ENCODE assay signal across 18 cellular contexts in the genomic region with DNA sequence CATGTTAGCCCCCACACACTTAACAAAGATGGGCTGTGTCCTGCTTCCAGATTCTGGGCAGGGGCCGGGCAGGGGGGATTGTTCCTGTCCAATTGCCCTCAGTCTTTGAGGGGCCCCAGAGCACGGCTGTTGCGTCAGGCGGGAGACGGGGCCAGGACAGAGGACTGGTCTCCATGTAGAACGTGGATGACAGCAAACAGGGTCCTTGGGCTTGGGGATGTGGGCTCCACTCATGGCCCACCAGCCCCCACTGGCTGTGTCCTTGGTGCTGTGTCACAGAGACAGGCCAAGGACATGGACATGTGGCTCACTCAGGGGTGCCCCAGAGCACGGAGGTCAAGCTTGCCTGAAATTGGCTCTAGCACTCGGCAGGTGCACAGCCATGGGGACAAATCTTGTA. TPM values are rescaled to one million over a fixed set of nuclear protein-coding genes. Genes with fewer than 3 reads are reported as not detected.
DNase-seq lines count a peak whose midpoint lies in the region; ATAC-seq lines count a peak whose summit lies in the region.
"Had no signal": no experiment of that assay in that cellular context is flagged by ENCODE, and none has a peak within 500 bp of the region (broad histone marks: within the 10 kb centered on the region; RNA-seq: fewer than 3 reads in every experiment).

No MANE protein-coding gene starts in this region.

- no peaks in the 10 kb centered on the region for H3K27me3 ChIP-seq in layer of hippocampus (ENCODE audit: control insufficient read depth, insufficient read depth, low read length)
- H3K27me3 ChIP-seq: MG63 had no signal

- peaks cover 100% of the 10 kb centered on the region for H3K36me3 ChIP-seq in SK-N-MC (ENCODE audit: insufficient read depth, low read length)
- H3K36me3 ChIP-seq: MG63 had no signal

- intact Hi-C loops in Right ventricle myocardium superior (cut with DNase I): no loop called here

- 0 out of 2 replicates have a peak overlapping the region, but pooled peaks have one; percentile 19 for H3K27ac ChIP-seq in SK-N-MC
- H3K27ac ChIP-seq in layer of hippocampus (ENCODE audit: low read depth, low read length): peak overlapping the region; percentile 8

- ATAC-seq in Right ventricle myocardium superior (ENCODE audit: poor library complexity) (peak; percentile 50), HG02571 (IDR thresholded peaks at IDR 0.05; ENCODE audit: unreplicated experiment) (no peak)
- ATAC-seq: GM23338, SK-N-SH treated with all-trans-retinoic acid at 6 μM for 48 hours had no signal

- DNase-seq in SK-N-MC (ENCODE audit: low read depth, low spot score) (no peak), Right ventricle myocardium superior (no peak), ureter (ENCODE audit: low spot score) (no peak), HUDEP-2 (lab: John Stamatoyannopoulos, UW; ENCODE audit: unreplicated experiment in 76 of 76) (no peak)
- DNase-seq in activated CD4-positive, alpha-beta T cell treated with anti-CD3 and anti-CD28 coated beads, Interleukin-2, amount 50 U/mL, for 48 hours: no peak
- DNase-seq: Calu3; CD4-positive, CD25-positive, alpha-beta regulatory T cell; Karpas-422; MG63; NCI-H1092; NCI-H2107; NCI-H2227 treated with DMSO at 0.1 percent for 48 hours; NCI-H524; SHP77 had no signal

- no peaks in the 10 kb centered on the region for H3K9me3 ChIP-seq in SK-N-MC (ENCODE audit: low read depth, low read length)
- H3K9me3 ChIP-seq: MG63 had no signal

- no peak overlapping the region for H3K4me3 ChIP-seq in SK-N-MC
- H3K4me3 ChIP-seq: GM23338, MG63 had no signal

- H3K9ac ChIP-seq in SK-N-MC (ENCODE audit: insufficient read length): no peak overlapping the region

RNA-seq across cellular contexts. Expression of a gene that starts 14.3 kb away (rescaled TPM):
- total RNA-seq in Right ventricle myocardium superior (20.5 TPM), ureter (118 TPM)

RNA-seq across cellular contexts. Expression of a gene that starts 25.6 kb away (rescaled TPM):
- total RNA-seq in Right ventricle myocardium superior (21.3 TPM), ureter (40.7 TPM)

RNA-seq across cellular contexts. Expression of a gene that starts 48.9 kb away (rescaled TPM):
- total RNA-seq in Right ventricle myocardium superior: 76.0 TPM
- 31.1 TPM for total RNA-seq in ureter

RNA-seq across cellular contexts. Expression of a gene that starts 49.7 kb away (rescaled TPM):
- total RNA-seq in Right ventricle myocardium superior: 6.3 TPM
- 10.4 TPM for total RNA-seq in ureter

RNA-seq across cellular contexts. Expression of a gene that starts 50.0 kb away (rescaled TPM):
- 123 TPM for total RNA-seq in Right ventricle myocardium superior
- 98.7 TPM for total RNA-seq in ureter
